20 cellular contexts compared by ENCODE assay signal in genomic region chr2:188280811-188281222, GRCh38. TPM values are rescaled to one million over a fixed set of nuclear protein-coding genes. Genes with fewer than 3 reads are reported as not detected.
DNase-seq lines count a peak whose midpoint lies in the region; ATAC-seq, FAIRE-seq and TF ChIP-seq lines count a peak whose summit lies in the region.
"Had no signal": no experiment of that assay in that cellular context is flagged by ENCODE, and none has a peak within 500 bp of the region (broad histone marks: within the 10 kb centered on the region; RNA-seq: fewer than 3 reads in every experiment).

No MANE protein-coding gene starts in this region.

- no peak for FAIRE-seq in HTR-8/SVneo (lab: Jason Lieb, UNC)
- FAIRE-seq: GM12892 had no signal

- no peak overlapping the region for H3K27ac ChIP-seq in HCT116 (ENCODE audit: low read depth, low read length)
- no peak overlapping the region for H3K27ac ChIP-seq in dorsolateral prefrontal cortex

- H3K4me1 ChIP-seq in HCT116 (ENCODE audit: control insufficient read depth in 1 of 2, insufficient read depth in 2 of 2, low read length in 2 of 2), result no peaks in the 10 kb centered on the region
- H3K4me1 ChIP-seq in mucosa of descending colon (ENCODE audit: low read depth), result no peaks in the 10 kb centered on the region

- H3K9me3 Mint-ChIP-seq in HFFc6, result peaks cover 5% of the 10 kb centered on the region; the same call in 1 of the 2 replicates
- H3K9me3 Mint-ChIP-seq: CD8-positive, alpha-beta T cell had no signal

- H3K36me3 Mint-ChIP-seq in HFFc6 (ENCODE audit: low read depth), result peaks cover 13% of the 10 kb centered on the region; the same call in 1 of the 2 replicates
- H3K36me3 Mint-ChIP-seq: CD8-positive, alpha-beta T cell had no signal

- H3K27ac Mint-ChIP-seq in HFFc6, result no peak overlapping the region
- H3K27ac Mint-ChIP-seq: CD8-positive, alpha-beta T cell had no signal

- BruUV-seq in HCT116 (replicated peaks; lab: Mats Ljungman, UMichigan), result no TSS peak

- no peak overlapping the region for H3K9ac ChIP-seq in HCT116 (ENCODE audit: low read length)

- H3K79me2 ChIP-seq in HCT116 (ENCODE audit: insufficient read depth, low read length), result no peaks in the 10 kb centered on the region

- no peaks in the 10 kb centered on the region for H3K27me3 ChIP-seq in HCT116 (ENCODE audit: insufficient read depth, low read length)
- no peaks in the 10 kb centered on the region for H3K27me3 ChIP-seq in dorsolateral prefrontal cortex

- no peak for TF ChIP-seq CTCF in HCT116 (IDR thresholded peaks at IDR 0.05 in 2 of 3, conservative IDR thresholded peaks at IDR 0.05 in 1 of 3; ENCODE audit: borderline replicate concordance in 1 of 3, insufficient read depth in 1 of 3, low read depth in 2 of 3, low read length in 2 of 3)
- no peak for TF ChIP-seq CTCF in mucosa of descending colon (IDR thresholded peaks at IDR 0.05)
- no peak for TF ChIP-seq CTCF in dorsolateral prefrontal cortex (IDR thresholded peaks at IDR 0.05 in 54 of 56, conservative IDR thresholded peaks at IDR 0.05 in 2 of 56; ENCODE audit: low read depth in 1 of 56, partially characterized antibody in 56 of 56)
- TF ChIP-seq CTCF in HFFc6 (IDR thresholded peaks at IDR 0.05), result no peak

- H4K20me1 ChIP-seq in HCT116 (ENCODE audit: insufficient read depth), result no peaks in the 10 kb centered on the region

- intact Hi-C loops in HCT116 (cut with micrococcal nuclease) (no loop called here), mucosa of descending colon (cut with DNase I, micrococcal nuclease) (no loop called here), dorsolateral prefrontal cortex (cut with DNase I) (no loop called here)

- POLR2A ChIA-PET in HCT116 (lab: Charles Lee), result interaction anchor here (1.2 kb wide), 1 partner anchor 12 kb away, joined by 8 read pairs; the partner anchor contains the start of gene GULP1

- H3K27me3 Mint-ChIP-seq in HFFc6 (ENCODE audit: insufficient read depth), result no peaks in the 10 kb centered on the region

- CTCF ChIA-PET in HCT116 (lab: Charles Lee), result no interaction called here

- H3K9me3 ChIP-seq in HCT116 (ENCODE audit: control insufficient read depth in 1 of 2, insufficient read depth in 1 of 2, low read depth in 1 of 2, low read length in 2 of 2) (no peaks in the 10 kb centered on the region), mucosa of descending colon (no peaks in the 10 kb centered on the region)
- H3K9me3 ChIP-seq: HAP-1 had no signal

- H3K36me3 ChIP-seq in HCT116 (ENCODE audit: control insufficient read depth in 1 of 2, insufficient read depth in 2 of 2, low read length in 2 of 2) (no peaks in the 10 kb centered on the region), mucosa of descending colon (ENCODE audit: low read depth) (no peaks in the 10 kb centered on the region)
- H3K36me3 ChIP-seq: HAP-1 had no signal

- DNase-seq in HCT116 (ENCODE audit: low read depth, low spot score) (no peak), NCI-H69 (lab: John Stamatoyannopoulos, UW) (peak; percentile 3), fibroblast of peridontal ligament (ENCODE audit: extremely low read depth) (peak; percentile 17), mucosa of descending colon (no peak), dorsolateral prefrontal cortex (no peak), HFFc6 (no peak), HTR-8/SVneo (ENCODE audit: insufficient read length, low spot score) (no peak)
- DNase-seq: AML-193; C1 segment of cervical spinal cord; CD8-positive, alpha-beta T cell; Kasumi-1; MM.1S; NCI-H1436; NCI-H2029; NCI-H2227 treated with DMSO at 0.1 percent for 48 hours; NCI-H510A; SHP77; SW 1271 had no signal

- H3K4me1 Mint-ChIP-seq in HFFc6 (ENCODE audit: low read depth), result peaks cover 8% of the 10 kb centered on the region

- no peak overlapping the region for H3K4me3 Mint-ChIP-seq in HFFc6
- H3K4me3 Mint-ChIP-seq: CD8-positive, alpha-beta T cell had no signal

- H3K4me3 ChIP-seq in HCT116 (replicated peaks in 1 of 2; ENCODE audit: low read depth in 1 of 2, low read length in 2 of 2) (no peak overlapping the region), mucosa of descending colon (no peak overlapping the region), dorsolateral prefrontal cortex (no peak overlapping the region)
- H3K4me3 ChIP-seq: HAP-1 had no signal

- H3K4me2 ChIP-seq in HCT116 (ENCODE audit: low read length), result no peak overlapping the region

- TF ChIP-seq POLR2A in HCT116 (IDR thresholded peaks at IDR 0.05; ENCODE audit: borderline replicate concordance, extremely low read depth, insufficient read depth, insufficient read length), result no peak

- TF ChIP-seq RAD21 in HCT116 (IDR thresholded peaks at IDR 0.05; ENCODE audit: low read depth), result no peak

- RAD21 ChIA-PET in HCT116 (lab: Charles Lee; ENCODE audit: low non-redundant PET in 1 of 2, low total read pairs in 2 of 2, uncharacterized antibody in 2 of 2, unreplicated experiment in 2 of 2), result no interaction called here

- peak overlapping the region; percentile 11 for H2AFZ ChIP-seq in HCT116 (ENCODE audit: low read depth, low read length, poor library complexity, severe bottlenecking)

- ATAC-seq in HCT116 (no peak), mucosa of descending colon (peak; percentile 70)
- ATAC-seq: CD8-positive, alpha-beta T cell had no signal

- no peaks in the 10 kb centered on the region for H3K9me2 ChIP-seq in HCT116 (ENCODE audit: insufficient read depth)

TF ChIP-seq in HCT116, 20 proteins besides CTCF, POLR2A, EP300 and RAD21:
- TF ChIP-seq, protein P1, sequence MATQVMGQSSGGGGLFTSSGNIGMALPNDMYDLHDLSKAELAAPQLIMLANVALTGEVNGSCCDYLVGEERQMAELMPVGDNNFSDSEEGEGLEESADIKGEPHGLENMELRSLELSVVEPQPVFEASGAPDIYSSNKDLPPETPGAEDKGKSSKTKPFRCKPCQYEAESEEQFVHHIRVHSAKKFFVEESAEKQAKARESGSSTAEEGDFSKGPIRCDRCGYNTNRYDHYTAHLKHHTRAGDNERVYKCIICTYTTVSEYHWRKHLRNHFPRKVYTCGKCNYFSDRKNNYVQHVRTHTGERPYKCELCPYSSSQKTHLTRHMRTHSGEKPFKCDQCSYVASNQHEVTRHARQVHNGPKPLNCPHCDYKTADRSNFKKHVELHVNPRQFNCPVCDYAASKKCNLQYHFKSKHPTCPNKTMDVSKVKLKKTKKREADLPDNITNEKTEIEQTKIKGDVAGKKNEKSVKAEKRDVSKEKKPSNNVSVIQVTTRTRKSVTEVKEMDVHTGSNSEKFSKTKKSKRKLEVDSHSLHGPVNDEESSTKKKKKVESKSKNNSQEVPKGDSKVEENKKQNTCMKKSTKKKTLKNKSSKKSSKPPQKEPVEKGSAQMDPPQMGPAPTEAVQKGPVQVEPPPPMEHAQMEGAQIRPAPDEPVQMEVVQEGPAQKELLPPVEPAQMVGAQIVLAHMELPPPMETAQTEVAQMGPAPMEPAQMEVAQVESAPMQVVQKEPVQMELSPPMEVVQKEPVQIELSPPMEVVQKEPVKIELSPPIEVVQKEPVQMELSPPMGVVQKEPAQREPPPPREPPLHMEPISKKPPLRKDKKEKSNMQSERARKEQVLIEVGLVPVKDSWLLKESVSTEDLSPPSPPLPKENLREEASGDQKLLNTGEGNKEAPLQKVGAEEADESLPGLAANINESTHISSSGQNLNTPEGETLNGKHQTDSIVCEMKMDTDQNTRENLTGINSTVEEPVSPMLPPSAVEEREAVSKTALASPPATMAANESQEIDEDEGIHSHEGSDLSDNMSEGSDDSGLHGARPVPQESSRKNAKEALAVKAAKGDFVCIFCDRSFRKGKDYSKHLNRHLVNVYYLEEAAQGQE (IDR thresholded peaks at IDR 0.05; ENCODE audit: low read depth), result no peak
- TF ChIP-seq CBX3 (IDR thresholded peaks at IDR 0.05; ENCODE audit: low read depth) (no peak), CEBPB (IDR thresholded peaks at IDR 0.05; ENCODE audit: low read depth) (no peak), SIN3A (IDR thresholded peaks at IDR 0.05; ENCODE audit: low read depth) (no peak)

RNA-seq across cellular contexts. Expression of gene GULP1, which starts 10.9 kb away (rescaled TPM):
- 76.0 TPM for total RNA-seq in HCT116 (2021; ENCODE audit: unreplicated experiment)
- 26.7 and 31.2 TPM in 2 replicates for polyA plus RNA-seq in HCT116 (2012)
- 10 to 100 TPM in 2 of 3 donors, 1 to 10 TPM in 1; 9.0 to 35.7 (median 15.1) TPM for total RNA-seq in mucosa of descending colon
- 10 to 100 TPM; 11.4 to 52.7 (median 28.6) TPM for total RNA-seq in dorsolateral prefrontal cortex
- 10 to 100 TPM; 33.3 to 76.1 (median 63.9) TPM for total RNA-seq in HFFc6 (2021; fragmentation: NEBNext Ultra II Directional; extraction: Animal tissue kit (Norgen Biotek cat#: 25700))
- total RNA-seq: CD8-positive, alpha-beta T cell had no signal

Comparison
In these comparisons a context has a peak if more than half of its experiments do, and no peak if none do; other contexts are left out.
1. DNase-seq: peak in NCI-H69 (single experiment) and fibroblast of peridontal ligament (single experiment); none in HCT116 (single experiment), mucosa of descending colon (0 of 3), dorsolateral prefrontal cortex (0 of 10), HFFc6 (single experiment) and HTR-8/SVneo (single experiment).